ENCODE assay signal across 9 cellular contexts in the genomic region with DNA sequence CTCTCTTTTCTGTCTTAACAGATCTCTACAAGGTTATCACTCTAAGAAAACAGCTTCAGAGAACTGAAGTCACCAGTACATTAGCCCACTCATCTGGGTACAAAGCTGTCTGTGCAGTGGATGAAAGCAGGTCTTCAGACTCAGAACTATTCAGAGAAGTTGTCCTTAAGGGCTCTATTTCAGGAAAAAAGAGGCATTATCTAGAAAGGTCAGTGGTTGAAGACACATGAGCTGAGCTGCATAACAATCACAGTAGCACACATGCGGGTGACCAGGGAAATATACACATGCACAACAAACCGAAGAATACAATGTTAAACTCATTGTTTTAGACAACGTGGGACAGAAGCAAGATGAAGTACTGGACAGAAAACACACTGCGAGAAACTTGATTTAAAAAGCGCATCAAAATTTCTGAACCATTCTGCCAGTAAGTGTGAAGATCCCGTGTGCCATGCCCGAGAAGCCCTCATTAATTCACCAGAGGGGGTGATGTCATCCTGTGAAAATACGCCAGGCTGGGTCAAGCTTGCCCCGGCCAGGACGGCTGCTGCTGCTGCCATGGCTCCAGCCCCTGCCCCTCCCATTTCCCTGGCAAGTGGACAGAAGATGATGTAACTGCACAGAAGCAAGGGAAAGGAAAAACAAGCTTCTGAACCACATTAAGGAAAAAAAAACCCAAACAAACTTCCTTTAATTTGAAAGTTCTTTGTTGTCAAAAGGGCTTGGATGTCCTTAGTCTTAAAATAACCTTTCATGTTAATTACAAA. TPM values are rescaled to one million over a fixed set of nuclear protein-coding genes. Genes with fewer than 3 reads are reported as not detected.
DNase-seq lines count a peak whose midpoint lies in the region; ATAC-seq and TF ChIP-seq lines count a peak whose summit lies in the region.
"Had no signal": no experiment of that assay in that cellular context is flagged by ENCODE, and none has a peak within 500 bp of the region (broad histone marks: within the 10 kb centered on the region; RNA-seq: fewer than 3 reads in every experiment).

No MANE protein-coding gene starts in this region.

- H3K27ac ChIP-seq in AG04450 (ENCODE audit: low read depth, low read length) = no peak overlapping the region
- H3K27ac ChIP-seq in IMR-90 (ENCODE audit: insufficient read depth, low read length) = no peak overlapping the region; the same call in 1 of the 2 replicates
- peak overlapping the region; percentile 97 for H3K27ac ChIP-seq in caudate nucleus (ENCODE audit: low read depth, low read length)
- H3K27ac ChIP-seq in substantia nigra (ENCODE audit: low read depth, low read length, poor library complexity, severe bottlenecking) = peak overlapping the region; percentile 94

- H4K20me1 ChIP-seq in IMR-90 (ENCODE audit: insufficient read depth, low read length) = peaks cover 74% of the 10 kb centered on the region

- H4K91ac ChIP-seq in IMR-90 (ENCODE audit: insufficient read depth, low read depth, low read length) = no peak overlapping the region

- 75% methylated on average over 4 of the region's 10 CpGs; no CpG with 5 or more reads in 1 of the 2 experiments for WGBS in IMR-90 (ENCODE audit: extremely low coverage in 2 of 2, insufficient read length in 1 of 2), 2 experiments

- H3K23ac ChIP-seq in IMR-90 (ENCODE audit: low read depth, low read length) = 0 out of 2 replicates have a peak overlapping the region, but pooled peaks have one; percentile 41

- peak overlapping the region; percentile 33; the same call in 1 of the 2 replicates for H3K4me2 ChIP-seq in IMR-90 (ENCODE audit: low read depth, low read length)

- peaks cover 13% of the 10 kb centered on the region for H3K4me1 ChIP-seq in IMR-90 (ENCODE audit: control insufficient read depth, insufficient read depth, low read length)

- H2BK5ac ChIP-seq in IMR-90 (ENCODE audit: low read depth, low read length, poor library complexity, severe bottlenecking) = no peak overlapping the region

- H3K9ac ChIP-seq in IMR-90 (ENCODE audit: low read depth, low read length) = no peak overlapping the region; the same call in 1 of the 2 replicates

- H3K4me3 ChIP-seq in AG04450 (ENCODE audit: low read depth, low read length) (no peak overlapping the region), IMR-90 (ENCODE audit: insufficient read depth, low read depth, low read length) (no peak overlapping the region)

- ATAC-seq in IMR-90 (ENCODE audit: low read depth) (peak; percentile 94), HG02870 (IDR thresholded peaks at IDR 0.05; ENCODE audit: unreplicated experiment) (no peak), HG02588 (IDR thresholded peaks at IDR 0.05; ENCODE audit: unreplicated experiment) (no peak)

- intact Hi-C loops in IMR-90 (cut with micrococcal nuclease) = loop anchor here (5.0 to 10.0 kb wide), 2 partner anchors 134 to 337 kb away; no protein-coding TSS in a partner anchor

- peak overlapping the region; percentile 41; the same call in 1 of the 2 replicates for H3K56ac ChIP-seq in IMR-90 (ENCODE audit: extremely low read depth, insufficient read depth, low read length)

- H4K5ac ChIP-seq in IMR-90 (ENCODE audit: low read depth, low read length) = no peak overlapping the region

- H3K27me3 ChIP-seq in AG04450 (ENCODE audit: control insufficient read depth, insufficient read depth, low read length) = no peaks in the 10 kb centered on the region
- H3K27me3 ChIP-seq in IMR-90 (ENCODE audit: control insufficient read depth, insufficient read depth, low read length) = no peaks in the 10 kb centered on the region

- H3K14ac ChIP-seq in IMR-90 (replicated peaks; ENCODE audit: low read depth, low read length) = 0 out of 2 replicates have a peak overlapping the region, but pooled peaks have one; percentile 53

- H3K79me1 ChIP-seq in IMR-90 (ENCODE audit: low read depth in 1 of 2, low read length in 2 of 2) = peaks cover 40 to 82% of the 10 kb centered on the region in 2 experiments

- DNase-seq in AG04450 (ENCODE audit: low read depth, low spot score) = peak; percentile 61
- DNase-seq in IMR-90 = peak; percentile 88
- DNase-seq in caudate nucleus (lab: John Stamatoyannopoulos, UW) = peak; percentile 21 to 97 (median 86)
- DNase-seq in kidney tubule cell (ENCODE audit: low spot score) = peak; percentile 93
- peak in 48 of 49 donors; percentile 23 to 98 (median 89) for DNase-seq in substantia nigra (lab: John Stamatoyannopoulos, UW)
- DNase-seq in NCI-H524 (lab: John Stamatoyannopoulos, UW) = no peak
- DNase-seq: activated naive CD8-positive, alpha-beta T cell treated with anti-CD3 and anti-CD28 coated beads, Interleukin-2, amount 10 ng/mL, durations not matched to agents 7 days and 5 days had no signal

- H3K18ac ChIP-seq in IMR-90 (ENCODE audit: low read depth, low read length) = no peak overlapping the region

- dilution Hi-C loops in IMR-90 (cut with HindIII; ENCODE audit: low sequenced_read_pairs, unreplicated experiment) = no loop called here

- CTCF ChIA-PET in AG04450 (lab: Charles Lee) = interaction anchor here (0.6 to 5.6 kb wide), 16 partner anchors 11 to 205 kb away, joined by 3 to 59 read pairs (median 6); partner anchors contain the start of gene DYNC1LI2
- CTCF ChIA-PET in IMR-90 (lab: Yijun Ruan, JAX) = interaction anchor here (1.1 to 2.6 kb wide), 6 partner anchors 10 to 134 kb away, joined by 3 to 10 read pairs (median 6); partner anchors contain the start of gene DYNC1LI2

- no peak for TF ChIP-seq POLR2A in IMR-90 (IDR thresholded peaks at IDR 0.05; ENCODE audit: low read depth, low read length)

- H3K4ac ChIP-seq in IMR-90 (ENCODE audit: low read depth, low read length) = peak overlapping the region; percentile 44

- H2AK5ac ChIP-seq in IMR-90 (ENCODE audit: low read depth, low read length) = peak overlapping the region; percentile 60; the same call in 1 of the 2 replicates

- TF ChIP-seq CTCF in AG04450 (IDR thresholded peaks at IDR 0.05; ENCODE audit: low read depth, low read length) (no peak), IMR-90 (conservative IDR thresholded peaks at IDR 0.05; ENCODE audit: low read depth, low read length) (no peak)

- POLR2A ChIA-PET in AG04450 (lab: Yijun Ruan, JAX) = interaction anchor here (0.7 to 1.1 kb wide), 7 partner anchors 10 to 189 kb away, joined by 3 to 13 read pairs (median 6); partner anchors contain the start of genes CKLF, DYNC1LI2 and PDP2
- POLR2A ChIA-PET in IMR-90 (lab: Charles Lee; ENCODE audit: unreplicated experiment) = interaction anchor here (0.6 kb wide), 1 partner anchor 123 kb away, joined by 11 read pairs; no protein-coding TSS in a partner anchor

- peak overlapping the region; percentile 36; the same call in 1 of the 2 replicates for H2BK120ac ChIP-seq in IMR-90 (ENCODE audit: low read depth, low read length)

- in situ Hi-C loops in IMR-90 (cut with MboI; ENCODE audit: low sequenced_read_pairs) = no loop called here

- H2AFZ ChIP-seq in IMR-90 (replicated peaks; ENCODE audit: low read length, poor library complexity) = no peak overlapping the region

- H3K9me3 ChIP-seq in AG04450 (ENCODE audit: control insufficient read depth, insufficient read depth, low read length) (no peaks in the 10 kb centered on the region), IMR-90 (ENCODE audit: control insufficient read depth, insufficient read depth, low read length) (no peaks in the 10 kb centered on the region)

- H2BK20ac ChIP-seq in IMR-90 (ENCODE audit: low read depth, low read length) = no peak overlapping the region

- no TSS peak for BruUV-seq in IMR-90 (replicated peaks; lab: Mats Ljungman, UMichigan)

- H2BK15ac ChIP-seq in IMR-90 (ENCODE audit: low read depth, low read length) = no peak overlapping the region

- 0 out of 4 replicates have a peak overlapping the region, but pooled peaks of 1 of the 2 experiments have one; percentile 16 for H4K8ac ChIP-seq in IMR-90 (ENCODE audit: low read depth in 2 of 2, low read length in 2 of 2)

- peaks cover 12% of the 10 kb centered on the region for H3K9me1 ChIP-seq in IMR-90 (ENCODE audit: insufficient read depth, low read length)

- TF ChIP-seq RAD21 in IMR-90 (IDR thresholded peaks at IDR 0.05; ENCODE audit: low read length) = no peak

- peaks cover 49% of the 10 kb centered on the region for H3K36me3 ChIP-seq in IMR-90 (ENCODE audit: control insufficient read depth, insufficient read depth, low read length)

- H2AK9ac ChIP-seq in IMR-90 (replicated peaks; ENCODE audit: low read depth, low read length, poor library complexity) = peak overlapping the region; percentile 2

TF ChIP-seq in IMR-90, 13 proteins besides CTCF, POLR2A, EP300 and RAD21 (continues in another document):
- TF ChIP-seq MXI1 (IDR thresholded peaks at IDR 0.05; ENCODE audit: borderline replicate concordance, low read depth, low read length) (0 out of 2 replicates have a peak, but pooled peaks have one; percentile 38), CEBPB (IDR thresholded peaks at IDR 0.05; ENCODE audit: low read depth, low read length) (peak; percentile 83), ELK1 (IDR thresholded peaks at IDR 0.05; ENCODE audit: borderline replicate concordance, low read depth, low read length) (no peak), FOS (IDR thresholded peaks at IDR 0.05; ENCODE audit: low read depth, low read length) (no peak), MAZ (IDR thresholded peaks at IDR 0.05; ENCODE audit: borderline replicate concordance, low read depth, low read length) (peak; percentile 94; the same call in 1 of the 2 replicates), BHLHE40 (IDR thresholded peaks at IDR 0.05; ENCODE audit: low read depth, low read length) (peak; percentile 74; the same call in 1 of the 2 replicates), RFX5 (IDR thresholded peaks at IDR 0.05; ENCODE audit: low read depth, low read length) (no peak)

RNA-seq across cellular contexts. Expression of gene DYNC1LI2, which starts 10.1 kb away (rescaled TPM):
- polyA plus RNA-seq in AG04450 (2011; rRNA removed) (86.7 and 88.5 TPM in 2 replicates), IMR-90 (2012; rRNA removed) (54.2 and 65.3 TPM in 2 replicates)
- 60.9 and 88.0 TPM in 2 replicates for polyA minus RNA-seq in AG04450 (2011; rRNA and poly(A)+ RNA removed)
- 88.4 and 98.9 TPM in 2 replicates for total RNA-seq in IMR-90 (2012; rRNA removed)
- polyA plus RNA-seq in IMR-90 (2012; cell fraction: cytosol; rRNA removed) = 132 and 238 TPM in 2 replicates
- 144 and 334 TPM in 2 replicates for polyA plus RNA-seq in IMR-90 (2012; cell fraction: nucleus; rRNA removed; ENCODE audit: low replicate concordance)

RNA-seq across cellular contexts. Expression of gene CMTM4, which starts 44.8 kb away (rescaled TPM):
- polyA plus RNA-seq in AG04450 (2011; rRNA removed) = 16.4 and 19.2 TPM in 2 replicates
- 25.2 and 29.4 TPM in 2 replicates for polyA minus RNA-seq in AG04450 (2011; rRNA and poly(A)+ RNA removed)
- total RNA-seq in IMR-90 (2012; rRNA removed) = 14.5 and 15.8 TPM in 2 replicates
- 8.3 and 9.0 TPM in 2 replicates for polyA plus RNA-seq in IMR-90 (2012; rRNA removed)
- polyA plus RNA-seq in IMR-90 (2012; cell fraction: cytosol; rRNA removed) = 6.4 and 6.6 TPM in 2 replicates
- polyA plus RNA-seq in IMR-90 (2012; cell fraction: nucleus; rRNA removed; ENCODE audit: low replicate concordance) = 9.1 and 16.7 TPM in 2 replicates

Comparison
In these comparisons a context has a peak if more than half of its experiments do, and no peak if none do; other contexts are left out.
1. DNase-seq: peak in AG04450 (single experiment), IMR-90 (single experiment), caudate nucleus (61 of 61), kidney tubule cell (single experiment) and substantia nigra (48 of 49); none in NCI-H524 (0 of 2).
2. H3K27ac ChIP-seq: peak in caudate nucleus (single experiment) and substantia nigra (single experiment); none in AG04450 (single experiment) and IMR-90 (single experiment).